1 cellular context compared by ENCODE assay signal in the genomic region with DNA sequence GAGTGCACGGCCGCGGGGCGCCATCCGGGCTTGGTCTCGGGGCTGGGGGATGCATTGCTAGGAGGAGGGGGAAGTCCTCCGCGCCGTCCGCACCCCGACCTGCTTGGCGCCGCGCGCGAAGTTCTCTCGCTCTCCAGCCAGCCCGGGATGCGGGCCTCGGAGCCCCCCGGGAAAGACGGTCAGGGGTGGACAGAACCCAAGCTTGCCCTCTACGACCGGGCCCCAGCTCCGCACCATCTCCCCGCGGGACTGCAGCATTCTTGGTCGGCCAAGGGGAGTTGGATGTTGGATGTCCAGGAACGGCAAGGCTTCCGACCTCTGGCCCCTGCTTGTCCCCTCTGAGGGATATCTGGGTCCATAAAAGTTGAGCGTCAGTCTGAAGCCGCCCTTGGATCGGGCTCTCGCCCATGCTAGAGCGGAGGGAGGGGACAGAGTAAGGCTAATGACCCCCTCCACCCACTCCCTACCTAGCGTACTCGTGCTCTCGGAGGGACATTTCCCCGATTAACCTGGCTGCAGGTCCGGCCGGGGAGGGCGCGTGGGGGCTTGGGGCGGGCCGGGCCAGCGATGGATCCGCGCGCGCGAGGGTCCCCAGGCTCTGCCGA.
A peak's percentile ranks its signal among the peaks of the same experiment; 100 is the strongest.
TF ChIP-seq lines count a peak whose summit lies in the region.

No MANE protein-coding gene starts in this region.

TF ChIP-seq in HepG2, 621 proteins besides CTCF, POLR2A, EP300 and RAD21 (continues in another document):
- no peak for TF ChIP-seq SP5 (CRISPR knock-in tag; IDR thresholded peaks at IDR 0.05; ENCODE audit: borderline replicate concordance, low read depth)
- no peak for TF ChIP-seq ZNF337 (CRISPR knock-in tag; IDR thresholded peaks at IDR 0.05; ENCODE audit: borderline replicate concordance, low read depth)
- TF ChIP-seq KAT7 (CRISPR knock-in tag; IDR thresholded peaks at IDR 0.05; ENCODE audit: borderline replicate concordance), result no peak
- 0 out of 2 replicates have a peak, but pooled peaks have one; percentile 9 for TF ChIP-seq REL (CRISPR knock-in tag; conservative IDR thresholded peaks at IDR 0.05)
- TF ChIP-seq, protein P1, sequence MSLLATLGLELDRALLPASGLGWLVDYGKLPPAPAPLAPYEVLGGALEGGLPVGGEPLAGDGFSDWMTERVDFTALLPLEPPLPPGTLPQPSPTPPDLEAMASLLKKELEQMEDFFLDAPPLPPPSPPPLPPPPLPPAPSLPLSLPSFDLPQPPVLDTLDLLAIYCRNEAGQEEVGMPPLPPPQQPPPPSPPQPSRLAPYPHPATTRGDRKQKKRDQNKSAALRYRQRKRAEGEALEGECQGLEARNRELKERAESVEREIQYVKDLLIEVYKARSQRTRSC (CRISPR knock-in tag; IDR thresholded peaks at IDR 0.05; ENCODE audit: low read depth), result no peak
- TF ChIP-seq ZFP62 (CRISPR knock-in tag; IDR thresholded peaks at IDR 0.05), result no peak
- no peak for TF ChIP-seq KLF9 (CRISPR knock-in tag; IDR thresholded peaks at IDR 0.05; ENCODE audit: low read depth)
- TF ChIP-seq ZNF12 (CRISPR knock-in tag; IDR thresholded peaks at IDR 0.05), result no peak
- 0 out of 2 replicates have a peak, but pooled peaks have one; percentile 11 for TF ChIP-seq GFI1 (CRISPR knock-in tag; IDR thresholded peaks at IDR 0.05; ENCODE audit: borderline replicate concordance)
- TF ChIP-seq, protein P2, sequence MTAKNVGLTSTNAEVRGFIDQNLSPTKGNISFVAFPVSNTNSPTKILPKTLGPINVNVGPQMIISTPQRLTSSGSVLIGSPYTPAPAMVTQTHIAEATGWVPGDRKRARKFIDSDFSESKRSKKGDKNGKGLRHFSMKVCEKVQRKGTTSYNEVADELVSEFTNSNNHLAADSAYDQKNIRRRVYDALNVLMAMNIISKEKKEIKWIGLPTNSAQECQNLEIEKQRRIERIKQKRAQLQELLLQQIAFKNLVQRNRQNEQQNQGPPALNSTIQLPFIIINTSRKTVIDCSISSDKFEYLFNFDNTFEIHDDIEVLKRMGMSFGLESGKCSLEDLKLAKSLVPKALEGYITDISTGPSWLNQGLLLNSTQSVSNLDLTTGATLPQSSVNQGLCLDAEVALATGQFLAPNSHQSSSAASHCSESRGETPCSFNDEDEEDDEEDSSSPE (CRISPR knock-in tag; IDR thresholded peaks at IDR 0.05), result no peak
- 0 out of 2 replicates have a peak, but pooled peaks have one; percentile 4 for TF ChIP-seq ZNF749 (CRISPR knock-in tag; IDR thresholded peaks at IDR 0.05; ENCODE audit: borderline replicate concordance)
- TF ChIP-seq, protein P3, sequence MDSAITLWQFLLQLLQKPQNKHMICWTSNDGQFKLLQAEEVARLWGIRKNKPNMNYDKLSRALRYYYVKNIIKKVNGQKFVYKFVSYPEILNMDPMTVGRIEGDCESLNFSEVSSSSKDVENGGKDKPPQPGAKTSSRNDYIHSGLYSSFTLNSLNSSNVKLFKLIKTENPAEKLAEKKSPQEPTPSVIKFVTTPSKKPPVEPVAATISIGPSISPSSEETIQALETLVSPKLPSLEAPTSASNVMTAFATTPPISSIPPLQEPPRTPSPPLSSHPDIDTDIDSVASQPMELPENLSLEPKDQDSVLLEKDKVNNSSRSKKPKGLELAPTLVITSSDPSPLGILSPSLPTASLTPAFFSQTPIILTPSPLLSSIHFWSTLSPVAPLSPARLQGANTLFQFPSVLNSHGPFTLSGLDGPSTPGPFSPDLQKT (CRISPR knock-in tag; IDR thresholded peaks at IDR 0.05; ENCODE audit: borderline replicate concordance), result no peak
- no peak for TF ChIP-seq ZNF382 (CRISPR knock-in tag; IDR thresholded peaks at IDR 0.05; ENCODE audit: borderline replicate concordance)
- TF ChIP-seq BRCA1 (CRISPR knock-in tag; IDR thresholded peaks at IDR 0.05), result no peak
- TF ChIP-seq, protein P4, sequence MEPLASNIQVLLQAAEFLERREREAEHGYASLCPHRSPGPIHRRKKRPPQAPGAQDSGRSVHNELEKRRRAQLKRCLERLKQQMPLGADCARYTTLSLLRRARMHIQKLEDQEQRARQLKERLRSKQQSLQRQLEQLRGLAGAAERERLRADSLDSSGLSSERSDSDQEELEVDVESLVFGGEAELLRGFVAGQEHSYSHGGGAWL (CRISPR knock-in tag; IDR thresholded peaks at IDR 0.05), result no peak
- no peak for TF ChIP-seq NFYC (CRISPR knock-in tag; IDR thresholded peaks at IDR 0.05)
- TF ChIP-seq, protein P5, sequence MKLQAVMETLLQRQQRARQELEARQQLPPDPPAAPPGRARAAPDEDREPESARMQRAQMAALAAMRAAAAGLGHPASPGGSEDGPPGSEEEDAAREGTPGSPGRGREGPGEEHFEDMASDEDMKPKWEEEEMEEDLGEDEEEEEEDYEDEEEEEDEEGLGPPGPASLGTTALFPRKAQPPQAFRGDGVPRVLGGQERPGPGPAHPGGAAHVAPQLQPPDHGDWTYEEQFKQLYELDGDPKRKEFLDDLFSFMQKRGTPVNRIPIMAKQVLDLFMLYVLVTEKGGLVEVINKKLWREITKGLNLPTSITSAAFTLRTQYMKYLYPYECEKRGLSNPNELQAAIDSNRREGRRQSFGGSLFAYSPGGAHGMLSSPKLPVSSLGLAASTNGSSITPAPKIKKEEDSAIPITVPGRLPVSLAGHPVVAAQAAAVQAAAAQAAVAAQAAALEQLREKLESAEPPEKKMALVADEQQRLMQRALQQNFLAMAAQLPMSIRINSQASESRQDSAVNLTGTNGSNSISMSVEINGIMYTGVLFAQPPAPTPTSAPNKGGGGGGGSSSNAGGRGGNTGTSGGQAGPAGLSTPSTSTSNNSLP (IDR thresholded peaks at IDR 0.05; ENCODE audit: low read depth, low read length), result no peak
- TF ChIP-seq, protein P6, sequence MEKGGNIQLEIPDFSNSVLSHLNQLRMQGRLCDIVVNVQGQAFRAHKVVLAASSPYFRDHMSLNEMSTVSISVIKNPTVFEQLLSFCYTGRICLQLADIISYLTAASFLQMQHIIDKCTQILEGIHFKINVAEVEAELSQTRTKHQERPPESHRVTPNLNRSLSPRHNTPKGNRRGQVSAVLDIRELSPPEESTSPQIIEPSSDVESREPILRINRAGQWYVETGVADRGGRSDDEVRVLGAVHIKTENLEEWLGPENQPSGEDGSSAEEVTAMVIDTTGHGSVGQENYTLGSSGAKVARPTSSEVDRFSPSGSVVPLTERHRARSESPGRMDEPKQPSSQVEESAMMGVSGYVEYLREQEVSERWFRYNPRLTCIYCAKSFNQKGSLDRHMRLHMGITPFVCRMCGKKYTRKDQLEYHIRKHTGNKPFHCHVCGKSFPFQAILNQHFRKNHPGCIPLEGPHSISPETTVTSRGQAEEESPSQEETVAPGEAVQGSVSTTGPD (CRISPR knock-in tag; IDR thresholded peaks at IDR 0.05), result no peak
- TF ChIP-seq SRF (IDR thresholded peaks at IDR 0.05; ENCODE audit: low read depth, low read length), result no peak
- no peak for TF ChIP-seq NFIC (IDR thresholded peaks at IDR 0.05; ENCODE audit: low read length)
- TF ChIP-seq ZNF724P (CRISPR knock-in tag; IDR thresholded peaks at IDR 0.05; ENCODE audit: borderline replicate concordance), result no peak
- no peak for TF ChIP-seq NR2C2 (CRISPR knock-in tag; IDR thresholded peaks at IDR 0.05; ENCODE audit: borderline replicate concordance)
- TF ChIP-seq HIVEP1 (CRISPR knock-in tag; IDR thresholded peaks at IDR 0.05), result no peak
- TF ChIP-seq, protein P7, sequence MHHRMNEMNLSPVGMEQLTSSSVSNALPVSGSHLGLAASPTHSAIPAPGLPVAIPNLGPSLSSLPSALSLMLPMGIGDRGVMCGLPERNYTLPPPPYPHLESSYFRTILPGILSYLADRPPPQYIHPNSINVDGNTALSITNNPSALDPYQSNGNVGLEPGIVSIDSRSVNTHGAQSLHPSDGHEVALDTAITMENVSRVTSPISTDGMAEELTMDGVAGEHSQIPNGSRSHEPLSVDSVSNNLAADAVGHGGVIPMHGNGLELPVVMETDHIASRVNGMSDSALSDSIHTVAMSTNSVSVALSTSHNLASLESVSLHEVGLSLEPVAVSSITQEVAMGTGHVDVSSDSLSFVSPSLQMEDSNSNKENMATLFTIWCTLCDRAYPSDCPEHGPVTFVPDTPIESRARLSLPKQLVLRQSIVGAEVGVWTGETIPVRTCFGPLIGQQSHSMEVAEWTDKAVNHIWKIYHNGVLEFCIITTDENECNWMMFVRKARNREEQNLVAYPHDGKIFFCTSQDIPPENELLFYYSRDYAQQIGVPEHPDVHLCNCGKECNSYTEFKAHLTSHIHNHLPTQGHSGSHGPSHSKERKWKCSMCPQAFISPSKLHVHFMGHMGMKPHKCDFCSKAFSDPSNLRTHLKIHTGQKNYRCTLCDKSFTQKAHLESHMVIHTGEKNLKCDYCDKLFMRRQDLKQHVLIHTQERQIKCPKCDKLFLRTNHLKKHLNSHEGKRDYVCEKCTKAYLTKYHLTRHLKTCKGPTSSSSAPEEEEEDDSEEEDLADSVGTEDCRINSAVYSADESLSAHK (CRISPR knock-in tag; IDR thresholded peaks at IDR 0.05; ENCODE audit: borderline replicate concordance), result no peak
- TF ChIP-seq ZNF841 (CRISPR knock-in tag; IDR thresholded peaks at IDR 0.05; ENCODE audit: borderline replicate concordance), result no peak
- TF ChIP-seq, protein P8, sequence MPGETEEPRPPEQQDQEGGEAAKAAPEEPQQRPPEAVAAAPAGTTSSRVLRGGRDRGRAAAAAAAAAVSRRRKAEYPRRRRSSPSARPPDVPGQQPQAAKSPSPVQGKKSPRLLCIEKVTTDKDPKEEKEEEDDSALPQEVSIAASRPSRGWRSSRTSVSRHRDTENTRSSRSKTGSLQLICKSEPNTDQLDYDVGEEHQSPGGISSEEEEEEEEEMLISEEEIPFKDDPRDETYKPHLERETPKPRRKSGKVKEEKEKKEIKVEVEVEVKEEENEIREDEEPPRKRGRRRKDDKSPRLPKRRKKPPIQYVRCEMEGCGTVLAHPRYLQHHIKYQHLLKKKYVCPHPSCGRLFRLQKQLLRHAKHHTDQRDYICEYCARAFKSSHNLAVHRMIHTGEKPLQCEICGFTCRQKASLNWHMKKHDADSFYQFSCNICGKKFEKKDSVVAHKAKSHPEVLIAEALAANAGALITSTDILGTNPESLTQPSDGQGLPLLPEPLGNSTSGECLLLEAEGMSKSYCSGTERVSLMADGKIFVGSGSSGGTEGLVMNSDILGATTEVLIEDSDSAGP (CRISPR knock-in tag; IDR thresholded peaks at IDR 0.05; ENCODE audit: borderline replicate concordance), result 0 out of 2 replicates have a peak, but pooled peaks have one; percentile 18
- TF ChIP-seq ZNF652 (CRISPR knock-in tag; IDR thresholded peaks at IDR 0.05; ENCODE audit: borderline replicate concordance, low read depth), result no peak
- TF ChIP-seq, protein P9, sequence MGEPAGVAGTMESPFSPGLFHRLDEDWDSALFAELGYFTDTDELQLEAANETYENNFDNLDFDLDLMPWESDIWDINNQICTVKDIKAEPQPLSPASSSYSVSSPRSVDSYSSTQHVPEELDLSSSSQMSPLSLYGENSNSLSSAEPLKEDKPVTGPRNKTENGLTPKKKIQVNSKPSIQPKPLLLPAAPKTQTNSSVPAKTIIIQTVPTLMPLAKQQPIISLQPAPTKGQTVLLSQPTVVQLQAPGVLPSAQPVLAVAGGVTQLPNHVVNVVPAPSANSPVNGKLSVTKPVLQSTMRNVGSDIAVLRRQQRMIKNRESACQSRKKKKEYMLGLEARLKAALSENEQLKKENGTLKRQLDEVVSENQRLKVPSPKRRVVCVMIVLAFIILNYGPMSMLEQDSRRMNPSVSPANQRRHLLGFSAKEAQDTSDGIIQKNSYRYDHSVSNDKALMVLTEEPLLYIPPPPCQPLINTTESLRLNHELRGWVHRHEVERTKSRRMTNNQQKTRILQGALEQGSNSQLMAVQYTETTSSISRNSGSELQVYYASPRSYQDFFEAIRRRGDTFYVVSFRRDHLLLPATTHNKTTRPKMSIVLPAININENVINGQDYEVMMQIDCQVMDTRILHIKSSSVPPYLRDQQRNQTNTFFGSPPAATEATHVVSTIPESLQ (CRISPR knock-in tag; conservative IDR thresholded peaks at IDR 0.05), result no peak
- no peak for TF ChIP-seq CBX2 (IDR thresholded peaks at IDR 0.05; ENCODE audit: low read depth, low read length)
- TF ChIP-seq CBX2 (CRISPR knock-in tag; IDR thresholded peaks at IDR 0.05; ENCODE audit: low read depth), result no peak
- TF ChIP-seq, protein P10, sequence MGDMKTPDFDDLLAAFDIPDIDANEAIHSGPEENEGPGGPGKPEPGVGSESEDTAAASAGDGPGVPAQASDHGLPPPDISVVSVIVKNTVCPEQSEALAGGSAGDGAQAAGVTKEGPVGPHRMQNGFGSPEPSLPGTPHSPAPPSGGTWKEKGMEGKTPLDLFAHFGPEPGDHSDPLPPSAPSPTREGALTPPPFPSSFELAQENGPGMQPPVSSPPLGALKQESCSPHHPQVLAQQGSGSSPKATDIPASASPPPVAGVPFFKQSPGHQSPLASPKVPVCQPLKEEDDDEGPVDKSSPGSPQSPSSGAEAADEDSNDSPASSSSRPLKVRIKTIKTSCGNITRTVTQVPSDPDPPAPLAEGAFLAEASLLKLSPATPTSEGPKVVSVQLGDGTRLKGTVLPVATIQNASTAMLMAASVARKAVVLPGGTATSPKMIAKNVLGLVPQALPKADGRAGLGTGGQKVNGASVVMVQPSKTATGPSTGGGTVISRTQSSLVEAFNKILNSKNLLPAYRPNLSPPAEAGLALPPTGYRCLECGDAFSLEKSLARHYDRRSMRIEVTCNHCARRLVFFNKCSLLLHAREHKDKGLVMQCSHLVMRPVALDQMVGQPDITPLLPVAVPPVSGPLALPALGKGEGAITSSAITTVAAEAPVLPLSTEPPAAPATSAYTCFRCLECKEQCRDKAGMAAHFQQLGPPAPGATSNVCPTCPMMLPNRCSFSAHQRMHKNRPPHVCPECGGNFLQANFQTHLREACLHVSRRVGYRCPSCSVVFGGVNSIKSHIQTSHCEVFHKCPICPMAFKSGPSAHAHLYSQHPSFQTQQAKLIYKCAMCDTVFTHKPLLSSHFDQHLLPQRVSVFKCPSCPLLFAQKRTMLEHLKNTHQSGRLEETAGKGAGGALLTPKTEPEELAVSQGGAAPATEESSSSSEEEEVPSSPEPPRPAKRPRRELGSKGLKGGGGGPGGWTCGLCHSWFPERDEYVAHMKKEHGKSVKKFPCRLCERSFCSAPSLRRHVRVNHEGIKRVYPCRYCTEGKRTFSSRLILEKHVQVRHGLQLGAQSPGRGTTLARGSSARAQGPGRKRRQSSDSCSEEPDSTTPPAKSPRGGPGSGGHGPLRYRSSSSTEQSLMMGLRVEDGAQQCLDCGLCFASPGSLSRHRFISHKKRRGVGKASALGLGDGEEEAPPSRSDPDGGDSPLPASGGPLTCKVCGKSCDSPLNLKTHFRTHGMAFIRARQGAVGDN (CRISPR knock-in tag; IDR thresholded peaks at IDR 0.05), result peak; percentile 8; the same call in 1 of the 2 replicates
- TF ChIP-seq ZNF230 (CRISPR knock-in tag; IDR thresholded peaks at IDR 0.05), result no peak
- TF ChIP-seq ZNF746 (CRISPR knock-in tag; IDR thresholded peaks at IDR 0.05), result no peak
- no peak for TF ChIP-seq HNRNPH1 (optimal IDR thresholded peaks at IDR 0.05; ENCODE audit: low read depth, low read length)
- no peak for TF ChIP-seq AHR (CRISPR knock-in tag; IDR thresholded peaks at IDR 0.05)
- TF ChIP-seq, protein P11, sequence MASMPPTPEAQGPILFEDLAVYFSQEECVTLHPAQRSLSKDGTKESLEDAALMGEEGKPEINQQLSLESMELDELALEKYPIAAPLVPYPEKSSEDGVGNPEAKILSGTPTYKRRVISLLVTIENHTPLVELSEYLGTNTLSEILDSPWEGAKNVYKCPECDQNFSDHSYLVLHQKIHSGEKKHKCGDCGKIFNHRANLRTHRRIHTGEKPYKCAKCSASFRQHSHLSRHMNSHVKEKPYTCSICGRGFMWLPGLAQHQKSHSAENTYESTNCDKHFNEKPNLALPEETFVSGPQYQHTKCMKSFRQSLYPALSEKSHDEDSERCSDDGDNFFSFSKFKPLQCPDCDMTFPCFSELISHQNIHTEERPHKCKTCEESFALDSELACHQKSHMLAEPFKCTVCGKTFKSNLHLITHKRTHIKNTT (CRISPR knock-in tag; IDR thresholded peaks at IDR 0.05), result no peak
